In genomic region chr20:24478584-24478983, GRCh38 we compare ENCODE assay signal across 2 cellular contexts.
TF ChIP-seq lines count a peak whose summit lies in the region.

No MANE protein-coding gene starts in this region.

TF ChIP-seq in GM23338, 12 proteins besides CTCF, POLR2A, EP300 and RAD21:
- no peak for TF ChIP-seq ZNF331 (CRISPR knock-in tag; IDR thresholded peaks at IDR 0.05; ENCODE audit: low read depth)
- TF ChIP-seq JUNB (IDR thresholded peaks at IDR 0.05; ENCODE audit: unreplicated experiment): no peak
TF ChIP-seq in GM23338: peak in this region for 0.

TF ChIP-seq in H1, 55 proteins besides CTCF, POLR2A, EP300 and RAD21:
- TF ChIP-seq TEAD4 (IDR thresholded peaks at IDR 0.05; ENCODE audit: low read depth, low read length): 0 out of 2 replicates have a peak, but pooled peaks have one; percentile 26
- TF ChIP-seq HDAC6 (IDR thresholded peaks at IDR 0.05; ENCODE audit: low read depth, low read length): no peak
TF ChIP-seq in H1: peak in this region for 1.
